In genomic region chr6:85354761-85355618, GRCh38 we compare ENCODE assay signal across 8 cellular contexts.
DNase-seq lines count a peak whose midpoint lies in the region; ATAC-seq and TF ChIP-seq lines count a peak whose summit lies in the region.

No MANE protein-coding gene starts in this region.

- peak; percentile 97 for ATAC-seq in DND-41 (ENCODE audit: insufficient read depth, low read depth)
- peak; percentile 88 for ATAC-seq in GM21619 (IDR thresholded peaks at IDR 0.05; ENCODE audit: unreplicated experiment)

- no peaks in the 10 kb centered on the region for H3K9me3 Mint-ChIP-seq in activated naive CD4-positive, alpha-beta T cell treated with anti-CD3 and anti-CD28 coated beads for 36 hours
- no peaks in the 10 kb centered on the region for H3K9me3 Mint-ChIP-seq in glutamatergic neuron (ENCODE audit: unreplicated experiment)

- no peak overlapping the region for H3K4me3 ChIP-seq in DND-41 (ENCODE audit: low read depth in 1 of 2, low read length in 2 of 2)
- no peak overlapping the region for H3K4me3 ChIP-seq in Karpas-422 (ENCODE audit: low read length)
- no peak overlapping the region for H3K4me3 ChIP-seq in SJCRH30
- no peak overlapping the region for H3K4me3 ChIP-seq in prostate gland

- H3K4me2 ChIP-seq in DND-41 (ENCODE audit: insufficient read depth, low read length) (no peak overlapping the region), Karpas-422 (ENCODE audit: low read depth, low read length, poor library complexity, severe bottlenecking) (no peak overlapping the region)

- H3K79me2 ChIP-seq in DND-41 (ENCODE audit: insufficient read depth, low read length), result no peaks in the 10 kb centered on the region
- H3K79me2 ChIP-seq in Karpas-422 (ENCODE audit: low read length), result no peaks in the 10 kb centered on the region

- H3K9me3 ChIP-seq in DND-41 (ENCODE audit: insufficient read depth, low read length, severe bottlenecking) (no peaks in the 10 kb centered on the region), Karpas-422 (ENCODE audit: low read length) (no peaks in the 10 kb centered on the region), SJCRH30 (replicated peaks) (no peaks in the 10 kb centered on the region), prostate gland (no peaks in the 10 kb centered on the region)

- H4K20me1 ChIP-seq in DND-41 (ENCODE audit: insufficient read depth, low read length) (no peaks in the 10 kb centered on the region), Karpas-422 (ENCODE audit: insufficient read depth, low read depth, low read length) (no peaks in the 10 kb centered on the region)

- peak; percentile 62 for DNase-seq in DND-41
- DNase-seq in Karpas-422, result peak; percentile 79
- DNase-seq in SJCRH30, result peak; percentile 59 to 80
- DNase-seq in activated naive CD4-positive, alpha-beta T cell treated with anti-CD3 and anti-CD28 coated beads for 36 hours, result peak; percentile 71
- peak; percentile 77 for DNase-seq in glutamatergic neuron
- DNase-seq in prostate gland (ENCODE audit: low spot score), result peak; percentile 61
- no peak for DNase-seq in GM19238 (ENCODE audit: insufficient read length, low spot score)

- H3K27me3 ChIP-seq in DND-41 (ENCODE audit: insufficient read depth, low read length, poor library complexity), result peaks cover 3% of the 10 kb centered on the region
- no peaks in the 10 kb centered on the region for H3K27me3 ChIP-seq in Karpas-422 (ENCODE audit: low read length)
- H3K27me3 ChIP-seq in SJCRH30, result no peaks in the 10 kb centered on the region
- no peaks in the 10 kb centered on the region for H3K27me3 ChIP-seq in prostate gland (replicated peaks; ENCODE audit: insufficient read depth)

- no peaks in the 10 kb centered on the region for H3K36me3 Mint-ChIP-seq in activated naive CD4-positive, alpha-beta T cell treated with anti-CD3 and anti-CD28 coated beads for 36 hours (ENCODE audit: low read depth)
- H3K36me3 Mint-ChIP-seq in glutamatergic neuron (ENCODE audit: unreplicated experiment), result no peaks in the 10 kb centered on the region

- H3K4me1 Mint-ChIP-seq in activated naive CD4-positive, alpha-beta T cell treated with anti-CD3 and anti-CD28 coated beads for 36 hours (ENCODE audit: low read depth), result no peaks in the 10 kb centered on the region
- H3K4me1 Mint-ChIP-seq in glutamatergic neuron (ENCODE audit: low read depth, unreplicated experiment), result no peaks in the 10 kb centered on the region

- H3K9ac ChIP-seq in DND-41 (ENCODE audit: low read depth, low read length), result no peak overlapping the region
- no peak overlapping the region for H3K9ac ChIP-seq in Karpas-422 (ENCODE audit: low read length)

- no peak overlapping the region for H3K4me3 Mint-ChIP-seq in activated naive CD4-positive, alpha-beta T cell treated with anti-CD3 and anti-CD28 coated beads for 36 hours
- no peak overlapping the region for H3K4me3 Mint-ChIP-seq in glutamatergic neuron (ENCODE audit: unreplicated experiment)

- peaks cover 2% of the 10 kb centered on the region for H3K27me3 Mint-ChIP-seq in activated naive CD4-positive, alpha-beta T cell treated with anti-CD3 and anti-CD28 coated beads for 36 hours (ENCODE audit: low read depth)
- no peaks in the 10 kb centered on the region for H3K27me3 Mint-ChIP-seq in glutamatergic neuron (ENCODE audit: unreplicated experiment)

- H3K4me1 ChIP-seq in DND-41 (ENCODE audit: insufficient read depth, low read length) (no peaks in the 10 kb centered on the region), Karpas-422 (ENCODE audit: low read length) (no peaks in the 10 kb centered on the region), SJCRH30 (no peaks in the 10 kb centered on the region), prostate gland (replicated peaks) (no peaks in the 10 kb centered on the region)

- CTCF ChIA-PET in activated naive CD4-positive, alpha-beta T cell treated with anti-CD3 and anti-CD28 coated beads for 36 hours (lab: Charles Lee), result interaction anchor here (0.6 to 5.4 kb wide), 23 partner anchors 8 to 1724 kb away, joined by 3 to 109 read pairs (median 4); partner anchors contain the start of gene NT5E

- H3K9me2 ChIP-seq in Karpas-422 (replicated peaks; ENCODE audit: insufficient read depth, low read length), result no peaks in the 10 kb centered on the region

- TF ChIP-seq POLR2A in prostate gland (IDR thresholded peaks at IDR 0.05), result no peak

- no peak overlapping the region for H3K27ac ChIP-seq in DND-41 (ENCODE audit: low read length)
- H3K27ac ChIP-seq in Karpas-422 (ENCODE audit: low read length), result no peak overlapping the region
- H3K27ac ChIP-seq in SJCRH30, result no peak overlapping the region
- no peak overlapping the region for H3K27ac ChIP-seq in prostate gland

- WGBS in prostate gland, result 27% methylated on average over 10 of the region's 10 CpGs

- intact Hi-C loops in activated naive CD4-positive, alpha-beta T cell treated with anti-CD3 and anti-CD28 coated beads for 36 hours (cut with micrococcal nuclease), result loop anchor here (1.0 to 5.0 kb wide), 3 partner anchors 128 to 322 kb away; no protein-coding TSS in a partner anchor
- intact Hi-C loops in prostate gland (cut with DNase I), result loop anchor here (2.0 to 10.0 kb wide), 2 partner anchors 128 to 180 kb away; no protein-coding TSS in a partner anchor

- H3K27ac Mint-ChIP-seq in activated naive CD4-positive, alpha-beta T cell treated with anti-CD3 and anti-CD28 coated beads for 36 hours, result no peak overlapping the region
- no peak overlapping the region for H3K27ac Mint-ChIP-seq in glutamatergic neuron (ENCODE audit: unreplicated experiment)

- 0 out of 2 replicates have a peak overlapping the region, but pooled peaks have one; percentile 39 for H2AFZ ChIP-seq in DND-41 (ENCODE audit: low read depth, low read length)
- H2AFZ ChIP-seq in Karpas-422 (ENCODE audit: low read length), result no peak overlapping the region

- H3K36me3 ChIP-seq in DND-41 (ENCODE audit: insufficient read depth, low read length), result no peaks in the 10 kb centered on the region
- H3K36me3 ChIP-seq in Karpas-422 (ENCODE audit: insufficient read depth, low read length), result no peaks in the 10 kb centered on the region
- H3K36me3 ChIP-seq in SJCRH30, result no peaks in the 10 kb centered on the region
- no peaks in the 10 kb centered on the region for H3K36me3 ChIP-seq in prostate gland

- TF ChIP-seq CTCF in DND-41 (IDR thresholded peaks at IDR 0.05; ENCODE audit: borderline replicate concordance, extremely low read depth, low read length, poor library complexity, severe bottlenecking), result peak; percentile 97
- TF ChIP-seq CTCF in glutamatergic neuron (IDR thresholded peaks at IDR 0.05; ENCODE audit: partially characterized antibody, unreplicated experiment), result peak; percentile 99
- TF ChIP-seq CTCF in prostate gland (IDR thresholded peaks at IDR 0.05), result peak; percentile 85 to 92 (median 91)
